In genomic region chr14:30193791-30194407, GRCh38 we compare ENCODE assay signal across 15 cellular contexts.
DNase-seq lines count a peak whose midpoint lies in the region; ATAC-seq and TF ChIP-seq lines count a peak whose summit lies in the region.
"Had no signal": no experiment of that assay in that cellular context is flagged by ENCODE, and none has a peak within 500 bp of the region (broad histone marks: within the 10 kb centered on the region; RNA-seq: fewer than 3 reads in every experiment).

No MANE protein-coding gene starts in this region.

- intact Hi-C loops in cardiac septum (cut with DNase I), result no loop called here

- peaks cover 68% of the 10 kb centered on the region for H3K4me1 ChIP-seq in ACC112 (ENCODE audit: control insufficient read depth, insufficient read depth, low read length, unreplicated experiment)
- H3K4me1 ChIP-seq: right atrium auricular region had no signal

- H2AFZ ChIP-seq in ACC112 (ENCODE audit: low read length, unreplicated experiment), result peak overlapping the region; percentile 59
- no peak overlapping the region for H2AFZ ChIP-seq in neural cell (ENCODE audit: low read depth, low read length)

- H3K79me2 ChIP-seq in ACC112 (ENCODE audit: control insufficient read depth, insufficient read depth, low read length, unreplicated experiment) (no peaks in the 10 kb centered on the region), neural cell (replicated peaks; ENCODE audit: insufficient read depth, low read length) (no peaks in the 10 kb centered on the region)

- H3K9me3 ChIP-seq in neural cell (ENCODE audit: low read length), result no peaks in the 10 kb centered on the region
- H3K9me3 ChIP-seq: right atrium auricular region had no signal

- no peak overlapping the region for H3K9ac ChIP-seq in neural cell (ENCODE audit: low read length)

- no peaks in the 10 kb centered on the region for H3F3A ChIP-seq in neural cell (ENCODE audit: insufficient read depth, low read length, poor library complexity, severe bottlenecking)

- peak overlapping the region; percentile 92 for H3K27ac ChIP-seq in ACC112 (ENCODE audit: low read depth, low read length)
- peak overlapping the region; percentile 12 for H3K27ac ChIP-seq in neural cell (ENCODE audit: low read length)

- no peak overlapping the region for H3K4me2 ChIP-seq in neural cell (ENCODE audit: low read length)

- TF ChIP-seq RAD21 in neural cell (conservative IDR thresholded peaks at IDR 0.05), result no peak

- H3K4me3 ChIP-seq in ACC112 (ENCODE audit: low read depth, low read length) (peak overlapping the region; percentile 66), choroid plexus epithelial cell (ENCODE audit: low read depth, low read length) (no peak overlapping the region), neural cell (ENCODE audit: low read length) (no peak overlapping the region)
- H3K4me3 ChIP-seq: right atrium auricular region had no signal

- peak; percentile 73 for DNase-seq in LHCN-M2 (ENCODE audit: low read depth)
- DNase-seq in choroid plexus epithelial cell (ENCODE audit: low read depth), result peak; percentile 92
- DNase-seq in cardiac septum (ENCODE audit: low spot score), result no peak
- no peak for DNase-seq in COR-L47 (lab: John Stamatoyannopoulos, UW)
- DNase-seq in SKM-1 (lab: John Stamatoyannopoulos, UW; ENCODE audit: unreplicated experiment), result no peak
- DNase-seq: ACHN; effector memory CD4-positive, alpha-beta T cell; GF-D8; MM.1S; NCI-H345; RPMI8226 had no signal

- no peaks in the 10 kb centered on the region for H3K9me2 ChIP-seq in neural cell (ENCODE audit: insufficient read depth, low read length)

- no peak for TF ChIP-seq EP300 in neural cell (conservative IDR thresholded peaks at IDR 0.05; ENCODE audit: poor library complexity, severe bottlenecking)

- ATAC-seq in HG03439 (IDR thresholded peaks at IDR 0.05; ENCODE audit: unreplicated experiment), result no peak

- TF ChIP-seq CTCF in choroid plexus epithelial cell (conservative IDR thresholded peaks at IDR 0.05; ENCODE audit: low read depth, low read length) (no peak), neural cell (IDR thresholded peaks at IDR 0.05; ENCODE audit: poor library complexity, severe bottlenecking) (no peak)

- no peaks in the 10 kb centered on the region for H4K20me1 ChIP-seq in neural cell (ENCODE audit: insufficient read depth)

- H3K36me3 ChIP-seq in ACC112 (ENCODE audit: insufficient read depth, low read length) (no peaks in the 10 kb centered on the region), neural cell (ENCODE audit: insufficient read depth, low read length) (no peaks in the 10 kb centered on the region)
- H3K36me3 ChIP-seq: right atrium auricular region had no signal

- H3K27me3 ChIP-seq in ACC112 (ENCODE audit: insufficient read depth, low read length), result no peaks in the 10 kb centered on the region
- H3K27me3 ChIP-seq in neural cell (ENCODE audit: insufficient read depth, low read depth, low read length), result no peaks in the 10 kb centered on the region
- H3K27me3 ChIP-seq: right atrium auricular region had no signal

TF ChIP-seq in neural cell, 6 proteins besides CTCF, POLR2A, EP300 and RAD21:
- TF ChIP-seq EZH2 (IDR thresholded peaks at IDR 0.05; ENCODE audit: borderline replicate concordance, insufficient read depth, low read length, poor library complexity, severe bottlenecking), result no peak
- no peak for TF ChIP-seq MXI1 (conservative IDR thresholded peaks at IDR 0.05; ENCODE audit: poor library complexity, severe bottlenecking)

Comparison
In these comparisons a context has a peak if more than half of its experiments do, and no peak if none do; other contexts are left out.
1. DNase-seq: peak in LHCN-M2 (single experiment) and choroid plexus epithelial cell (single experiment); none in cardiac septum (single experiment), COR-L47 (single experiment) and SKM-1 (single experiment).